ENCODE assay signal across 19 cellular contexts in the genomic region with DNA sequence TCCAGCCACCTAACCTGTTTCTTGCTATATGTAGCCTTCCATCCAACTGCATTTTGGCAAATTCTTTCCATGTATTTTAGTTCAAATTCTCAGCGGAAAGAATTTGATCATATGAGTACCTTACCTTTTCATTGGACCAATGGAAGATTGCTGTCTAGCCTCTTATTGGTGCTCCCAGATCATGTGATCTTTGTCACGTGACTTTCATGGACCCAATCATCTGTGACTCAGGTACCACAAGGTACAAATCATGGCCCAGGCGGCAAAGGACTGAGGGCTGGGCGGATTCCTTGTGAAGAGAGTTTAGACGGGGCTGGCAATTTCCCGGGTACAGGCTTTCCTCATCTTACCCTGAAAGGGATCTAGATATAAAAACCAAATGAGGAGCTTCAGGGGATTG.
DNase-seq lines count a peak whose midpoint lies in the region; ATAC-seq, FAIRE-seq and TF ChIP-seq lines count a peak whose summit lies in the region.
"Had no signal": no experiment of that assay in that cellular context is flagged by ENCODE, and none has a peak within 500 bp of the region (broad histone marks: within the 10 kb centered on the region; RNA-seq: fewer than 3 reads in every experiment).

No MANE protein-coding gene starts in this region.

- WGBS in HepG2 (ENCODE audit: low lambda C conversion rate), result 59% methylated on average over 6 of the region's 6 CpGs
- 82% methylated on average over 4 of the region's 6 CpGs for WGBS in right lobe of liver (ENCODE audit: insufficient coverage, low coverage, low lambda C conversion rate, missing lambda C conversion rate)
- 68% methylated on average over 6 of the region's 6 CpGs for WGBS in GM12878 (ENCODE audit: insufficient coverage, insufficient replicate concordance, low lambda C conversion rate, missing lambda C conversion rate)
- 46 to 74% methylated on average over 6 of the region's 6 CpGs for WGBS in testis, 2 donors

- no peaks in the 10 kb centered on the region for H3K4me1 Mint-ChIP-seq in MCF 10A (ENCODE audit: insufficient read depth, unreplicated experiment)
- H3K4me1 Mint-ChIP-seq: CD8-positive, alpha-beta memory T cell had no signal

- no peak overlapping the region for H3K27ac Mint-ChIP-seq in MCF 10A (ENCODE audit: low read depth, unreplicated experiment)
- H3K27ac Mint-ChIP-seq: CD4-positive, CD25-positive, alpha-beta regulatory T cell; CD8-positive, alpha-beta memory T cell; H9 had no signal

- BruUV-seq in HepG2 (replicated peaks; lab: Mats Ljungman, UMichigan), result no TSS peak
- BruUV-seq in GM12878 (replicated peaks; lab: Mats Ljungman, UMichigan), result no TSS peak
- BruUV-seq in MCF 10A (replicated peaks; lab: Mats Ljungman, UMichigan), result no TSS peak

- H3K79me2 ChIP-seq in HepG2 (ENCODE audit: insufficient read depth, low read length) (no peaks in the 10 kb centered on the region), GM12878 (ENCODE audit: control insufficient read depth, insufficient read depth, low read length) (no peaks in the 10 kb centered on the region)

- FAIRE-seq in HepG2 (lab: Jason Lieb, UNC), result no peak
- peak; percentile 61 for FAIRE-seq in GM12878 (lab: Jason Lieb, UNC)
- FAIRE-seq: D721Med had no signal

- H3K36me3 ChIP-seq in HepG2 (replicated peaks in 1 of 2; ENCODE audit: control insufficient read depth in 1 of 2, insufficient read depth in 2 of 2, low read length in 2 of 2), result no peaks in the 10 kb centered on the region
- no peaks in the 10 kb centered on the region for H3K36me3 ChIP-seq in right lobe of liver
- H3K36me3 ChIP-seq in GM12878 (ENCODE audit: control insufficient read depth in 2 of 2, insufficient read depth in 2 of 2, low read length in 1 of 2), result no peaks in the 10 kb centered on the region
- H3K36me3 ChIP-seq in testis (ENCODE audit: low read depth, missing control alignments), result no peaks in the 10 kb centered on the region
- H3K36me3 ChIP-seq: BE2C had no signal

- TF ChIP-seq EP300 in HepG2 (IDR thresholded peaks at IDR 0.05; ENCODE audit: low read depth in 2 of 2, low read length in 2 of 2) (no peak), HepG2 (CRISPR knock-in tag; IDR thresholded peaks at IDR 0.05; ENCODE audit: borderline replicate concordance) (no peak), GM12878 (IDR thresholded peaks at IDR 0.05; ENCODE audit: borderline replicate concordance in 1 of 2, control insufficient read depth in 1 of 2, low read depth in 2 of 2, low read length in 2 of 2) (no peak)

- H3K9ac ChIP-seq in HepG2 (ENCODE audit: insufficient read depth, low read depth, low read length), result no peak overlapping the region
- H3K9ac ChIP-seq in GM12878 (ENCODE audit: control insufficient read depth, insufficient read depth, low read length), result no peak overlapping the region

- TF ChIP-seq CTCF in HepG2 (CRISPR knock-in tag; IDR thresholded peaks at IDR 0.05), result no peak
- TF ChIP-seq CTCF in right lobe of liver (IDR thresholded peaks at IDR 0.05), result no peak
- no peak for TF ChIP-seq CTCF in GM12878 (IDR thresholded peaks at IDR 0.05 in 2 of 3, conservative IDR thresholded peaks at IDR 0.05 in 1 of 3; ENCODE audit: control insufficient read depth in 2 of 3, extremely low read depth in 1 of 3, insufficient read depth in 1 of 3, low read depth in 3 of 3, low read length in 3 of 3)
- TF ChIP-seq CTCF in testis (IDR thresholded peaks at IDR 0.05), result no peak
- TF ChIP-seq CTCF in MCF 10A (IDR thresholded peaks at IDR 0.05; ENCODE audit: unreplicated experiment), result no peak

- H3K9me3 ChIP-seq in HepG2 (ENCODE audit: low read length) (no peaks in the 10 kb centered on the region), right lobe of liver (no peaks in the 10 kb centered on the region), GM12878 (replicated peaks; ENCODE audit: control insufficient read depth, insufficient read depth, low read length) (no peaks in the 10 kb centered on the region; the same call in 2 of the 3 replicates), testis (no peaks in the 10 kb centered on the region)
- H3K9me3 ChIP-seq: BE2C had no signal

- H3K4me2 ChIP-seq in HepG2 (ENCODE audit: low read depth, low read length) (no peak overlapping the region), GM12878 (ENCODE audit: control insufficient read depth, insufficient read depth) (no peak overlapping the region)

- H3K27ac ChIP-seq in HepG2 (ENCODE audit: extremely low read length, insufficient read depth, low read length), result no peak overlapping the region
- H3K27ac ChIP-seq in right lobe of liver, result no peak overlapping the region
- H3K27ac ChIP-seq in GM12878 (ENCODE audit: control insufficient read depth, insufficient read depth), result no peak overlapping the region
- H3K27ac ChIP-seq in testis, result no peak overlapping the region

- DNase-seq in HepG2 (ENCODE audit: low spot score), result no peak
- DNase-seq in right lobe of liver, result no peak
- DNase-seq in NAMALWA (ENCODE audit: low spot score), result peak; percentile 7
- no peak for DNase-seq in GM12878 (ENCODE audit: low read depth, low spot score)
- DNase-seq in testis, result peak; percentile 60
- no peak for DNase-seq in MCF 10A (ENCODE audit: unreplicated experiment)
- DNase-seq in NCI-H1092 (lab: John Stamatoyannopoulos, UW), result no peak
- DNase-seq: 8988T; BE2C; C1 segment of cervical spinal cord; CD4-positive, CD25-positive, alpha-beta regulatory T cell; CD8-positive, alpha-beta memory T cell; COR-L47; GDM1; GOT3; H9; KG1 had no signal

- SMC1A ChIA-PET in GM12878 (lab: Charles Lee; ENCODE audit: uncharacterized antibody, unreplicated experiment), result no interaction called here

- H3K9me3 Mint-ChIP-seq in MCF 10A (ENCODE audit: unreplicated experiment), result no peaks in the 10 kb centered on the region
- H3K9me3 Mint-ChIP-seq: H9 had no signal

- H4K20me1 ChIP-seq in HepG2 (ENCODE audit: insufficient read depth, low read length), result no peaks in the 10 kb centered on the region
- no peaks in the 10 kb centered on the region for H4K20me1 ChIP-seq in GM12878 (ENCODE audit: control insufficient read depth, insufficient read depth)

- no peak for TF ChIP-seq RAD21 in HepG2 (CRISPR knock-in tag; IDR thresholded peaks at IDR 0.05)
- no peak for TF ChIP-seq RAD21 in GM12878 (IDR thresholded peaks at IDR 0.05; ENCODE audit: insufficient read depth, low read depth, low read length)

- no peaks in the 10 kb centered on the region for H3K27me3 Mint-ChIP-seq in MCF 10A (ENCODE audit: insufficient read depth, unreplicated experiment)

- H3K4me3 Mint-ChIP-seq in MCF 10A (ENCODE audit: unreplicated experiment), result no peak overlapping the region
- H3K4me3 Mint-ChIP-seq: CD4-positive, CD25-positive, alpha-beta regulatory T cell; CD8-positive, alpha-beta memory T cell; H9 had no signal

- H3K27me3 ChIP-seq in HepG2 (ENCODE audit: control insufficient read depth in 1 of 2, insufficient read depth in 2 of 2, low read length in 2 of 2), result 0 out of 5 replicates have a peak, but pooled peaks cover 2 to 6% of the 10 kb centered on the region in 2 experiments
- no peaks in the 10 kb centered on the region for H3K27me3 ChIP-seq in right lobe of liver
- no peaks in the 10 kb centered on the region for H3K27me3 ChIP-seq in GM12878 (replicated peaks in 1 of 2; ENCODE audit: control insufficient read depth in 2 of 2, insufficient read depth in 2 of 2, low read length in 1 of 2)
- H3K27me3 ChIP-seq in testis, result no peaks in the 10 kb centered on the region
- H3K27me3 ChIP-seq: BE2C had no signal

- no peak overlapping the region for H2AFZ ChIP-seq in HepG2 (ENCODE audit: low read length)
- H2AFZ ChIP-seq in GM12878 (ENCODE audit: control insufficient read depth, low read depth, low read length), result no peak overlapping the region

- ATAC-seq in HepG2, result no peak
- ATAC-seq in right lobe of liver, result no peak
- no peak for ATAC-seq in GM12878
- no peak for ATAC-seq in esophagus mucosa

- POLR2A ChIA-PET in HepG2 (lab: Yijun Ruan, JAX), result no interaction called here
- POLR2A ChIA-PET in GM12878 (lab: Charles Lee), result no interaction called here
- POLR2A ChIA-PET in MCF 10A (lab: Yijun Ruan, JAX), result no interaction called here

- H3K4me3 ChIP-seq in HepG2 (replicated peaks in 1 of 3; ENCODE audit: insufficient read depth in 1 of 3, low read depth in 2 of 3, low read length in 3 of 3), result no peak overlapping the region
- no peak overlapping the region for H3K4me3 ChIP-seq in right lobe of liver
- no peak overlapping the region for H3K4me3 ChIP-seq in GM12878
- peak overlapping the region; percentile 9 to 15 for H3K4me3 ChIP-seq in testis

- RAD21 ChIA-PET in GM12878 (lab: Charles Lee; ENCODE audit: unreplicated experiment), result no interaction called here

- TF ChIP-seq POLR2A in HepG2 (IDR thresholded peaks at IDR 0.05; ENCODE audit: insufficient read depth in 1 of 2, low read depth in 2 of 2, low read length in 2 of 2) (no peak), right lobe of liver (IDR thresholded peaks at IDR 0.05) (no peak), GM12878 (IDR thresholded peaks at IDR 0.05; ENCODE audit: low read depth, low read length) (no peak), testis (IDR thresholded peaks at IDR 0.05) (no peak)

- CTCF ChIA-PET in HepG2 (lab: Yijun Ruan, JAX; ENCODE audit: low intra/inter-chr PET ratio, low total read pairs), result no interaction called here
- CTCF ChIA-PET in GM12878 (lab: Yijun Ruan, JAX), result no interaction called here
- CTCF ChIA-PET in MCF 10A (lab: Yijun Ruan, JAX), result no interaction called here

- intact Hi-C loops in HepG2 (cut with micrococcal nuclease; ENCODE audit: unreplicated experiment), result no loop called here
- intact Hi-C loops in right lobe of liver (cut with DNase I), result no loop called here
- intact Hi-C loops in GM12878 (cut with micrococcal nuclease; ENCODE audit: unreplicated experiment), result no loop called here
- intact Hi-C loops in testis (cut with DNase I; ENCODE audit: low total_unique reads), result no loop called here
- intact Hi-C loops in MCF 10A (cut with micrococcal nuclease), result no loop called here

- H3K36me3 Mint-ChIP-seq in MCF 10A (ENCODE audit: insufficient read depth, unreplicated experiment), result no peaks in the 10 kb centered on the region
- H3K36me3 Mint-ChIP-seq: CD4-positive, CD25-positive, alpha-beta regulatory T cell; CD8-positive, alpha-beta memory T cell had no signal

- H3K4me1 ChIP-seq in HepG2 (ENCODE audit: insufficient read depth, low read length), result no peaks in the 10 kb centered on the region
- no peaks in the 10 kb centered on the region for H3K4me1 ChIP-seq in right lobe of liver
- no peaks in the 10 kb centered on the region for H3K4me1 ChIP-seq in GM12878 (ENCODE audit: control insufficient read depth, insufficient read depth, low read length)
- no peaks in the 10 kb centered on the region for H3K4me1 ChIP-seq in testis

- in situ Hi-C loops in HepG2 (cut with HindIII; ENCODE audit: extremely low pct_ligation_motif_present, low pct_unique_long_range_greater_than_20kb), result no loop called here
- in situ Hi-C loops in GM12878 (cut with MboI), result no loop called here

TF ChIP-seq in GM12878, 131 proteins besides CTCF, POLR2A, EP300 and RAD21:
- TF ChIP-seq MAX (IDR thresholded peaks at IDR 0.05; ENCODE audit: low read depth, low read length) (no peak), RAD51 (IDR thresholded peaks at IDR 0.05) (peak; percentile 67)
TF ChIP-seq in GM12878: peak in this region for 1.

Comparison
In these comparisons a context has a peak if more than half of its experiments do, and no peak if none do; other contexts are left out.
1. DNase-seq: peak in NAMALWA (single experiment) and testis (single experiment); none in HepG2 (single experiment), right lobe of liver (0 of 3), GM12878 (single experiment), MCF 10A (single experiment) and NCI-H1092 (single experiment).
2. H3K4me3 ChIP-seq: peak in testis (2 of 2); none in HepG2 (0 of 3), right lobe of liver (0 of 3) and GM12878 (single experiment).
3. Of the 75 proteins assayed by ChIP-seq in both HepG2 and GM12878: peak only in HepG2: none; only in GM12878: none; in both: RAD51; in neither: 73; mixed calls (peak in some experiments, not most) for 1.